9 cellular contexts compared by ENCODE assay signal in the genomic region with DNA sequence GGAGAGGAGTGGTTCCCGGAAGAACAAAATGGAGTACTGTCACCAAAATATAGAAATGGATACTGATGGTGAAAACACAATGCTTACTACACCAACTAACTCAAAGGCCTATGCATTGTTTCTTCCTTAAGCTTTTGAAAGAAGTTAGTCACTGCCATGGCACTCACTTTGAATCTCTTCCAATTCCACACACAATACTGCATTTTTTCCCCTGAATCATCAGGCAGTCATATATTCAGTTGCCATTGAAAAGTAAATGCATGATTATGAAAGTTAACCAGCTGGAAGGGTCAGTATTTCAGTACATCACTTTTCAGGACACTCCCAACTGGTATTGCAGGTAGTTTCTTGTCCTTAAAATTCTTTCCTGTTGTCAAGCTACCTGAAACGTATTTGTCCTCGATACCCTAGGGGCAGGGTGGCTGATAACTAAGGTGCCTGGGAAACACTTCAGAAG. TPM values are rescaled to one million over a fixed set of nuclear protein-coding genes. Genes with fewer than 3 reads are reported as not detected.
DNase-seq lines count a peak whose midpoint lies in the region; ATAC-seq and TF ChIP-seq lines count a peak whose summit lies in the region.
"Had no signal": no experiment of that assay in that cellular context is flagged by ENCODE, and none has a peak within 500 bp of the region (broad histone marks: within the 10 kb centered on the region; RNA-seq: fewer than 3 reads in every experiment).

No MANE protein-coding gene starts in this region.

- H3K9ac ChIP-seq in IMR-90 (ENCODE audit: low read depth, low read length), result no peak overlapping the region; the same call in 1 of the 2 replicates

- peak overlapping the region; percentile 40; the same call in 2 of the 3 replicates for H2BK15ac ChIP-seq in IMR-90 (ENCODE audit: low read depth, low read length)

- peak overlapping the region; percentile 94 for H2BK5ac ChIP-seq in IMR-90 (ENCODE audit: low read depth, low read length, poor library complexity, severe bottlenecking)

- H3K36me3 ChIP-seq in IMR-90 (ENCODE audit: control insufficient read depth, insufficient read depth, low read length), result no peaks in the 10 kb centered on the region
- no peaks in the 10 kb centered on the region for H3K36me3 ChIP-seq in lower lobe of right lung
- no peaks in the 10 kb centered on the region for H3K36me3 ChIP-seq in transverse colon

- H3K56ac ChIP-seq in IMR-90 (ENCODE audit: extremely low read depth, insufficient read depth, low read length), result peak overlapping the region; percentile 11; the same call in 1 of the 2 replicates

- intact Hi-C loops in IMR-90 (cut with micrococcal nuclease) (no loop called here), lower lobe of right lung (cut with DNase I) (no loop called here), transverse colon (cut with DNase I; ENCODE audit: low total_unique reads) (no loop called here)

- peak overlapping the region; percentile 77; the same call in 1 of the 2 replicates for H3K14ac ChIP-seq in IMR-90 (replicated peaks; ENCODE audit: low read depth, low read length)

- no peak overlapping the region for H2AK9ac ChIP-seq in IMR-90 (replicated peaks; ENCODE audit: low read depth, low read length, poor library complexity)

- DNase-seq in IMR-90 (peak; percentile 96), cardiac fibroblast (ENCODE audit: low read depth in 2 of 2) (peak; percentile 94 to 98), lower lobe of right lung (no peak), transverse colon (no peak), NCI-H146 treated with DMSO at 0.1 percent for 48 hours (lab: John Stamatoyannopoulos, UW; ENCODE audit: unreplicated experiment) (no peak), mesenteric fat pad (ENCODE audit: low spot score) (no peak), GM13977 (ENCODE audit: low spot score) (no peak)
- DNase-seq in stimulated activated CD4-positive, alpha-beta T cell treated with anti-CD3 and anti-CD28 coated beads, Interleukin-15, amount 100 ng/mL, for 24 hours, result no peak

- peak overlapping the region; percentile 88 for H4K91ac ChIP-seq in IMR-90 (ENCODE audit: insufficient read depth, low read depth, low read length)

- no CpG with 5 or more reads among the region's 3 CpGs for WGBS in IMR-90 (ENCODE audit: extremely low coverage in 2 of 2, insufficient read length in 1 of 2), 2 experiments
- 81 to 85% methylated on average over 3 of the region's 3 CpGs for WGBS in transverse colon (ENCODE audit: low coverage in 1 of 2), 2 donors

- H4K20me1 ChIP-seq in IMR-90 (ENCODE audit: insufficient read depth, low read length), result no peaks in the 10 kb centered on the region

- peak overlapping the region; percentile 2 to 69; a peak in 2 of 4 replicates for H4K8ac ChIP-seq in IMR-90 (ENCODE audit: low read depth in 2 of 2, low read length in 2 of 2)

- peak overlapping the region; percentile 76; the same call in 1 of the 2 replicates for H3K4me2 ChIP-seq in IMR-90 (ENCODE audit: low read depth, low read length)

- no TSS peak for BruUV-seq in IMR-90 (replicated peaks; lab: Mats Ljungman, UMichigan)

- no peak overlapping the region for H2AFZ ChIP-seq in IMR-90 (replicated peaks; ENCODE audit: low read length, poor library complexity)

- peak overlapping the region; percentile 89 for H3K4ac ChIP-seq in IMR-90 (ENCODE audit: low read depth, low read length)

- H3K9me3 ChIP-seq in IMR-90 (ENCODE audit: control insufficient read depth, insufficient read depth, low read length), result no peaks in the 10 kb centered on the region
- H3K9me3 ChIP-seq in lower lobe of right lung, result no peaks in the 10 kb centered on the region
- H3K9me3 ChIP-seq in transverse colon, result no peaks in the 10 kb centered on the region

- peak overlapping the region; percentile 88 for H2AK5ac ChIP-seq in IMR-90 (ENCODE audit: low read depth, low read length)

- peak overlapping the region; percentile 80; the same call in 1 of the 2 replicates for H3K23ac ChIP-seq in IMR-90 (ENCODE audit: low read depth, low read length)

- H2BK20ac ChIP-seq in IMR-90 (ENCODE audit: low read depth, low read length), result peak overlapping the region; percentile 91

- CTCF ChIA-PET in IMR-90 (lab: Yijun Ruan, JAX), result interaction anchor here (1.4 to 1.6 kb wide), 2 partner anchors 29 to 159 kb away, joined by 3 to 4 read pairs; no protein-coding TSS in a partner anchor

- H3K4me3 ChIP-seq in IMR-90 (ENCODE audit: insufficient read depth, low read depth, low read length) (no peak overlapping the region), cardiac fibroblast (replicated peaks in 1 of 2; ENCODE audit: low read depth in 2 of 2, low read length in 2 of 2) (no peak overlapping the region), lower lobe of right lung (no peak overlapping the region), transverse colon (no peak overlapping the region)
- H3K4me3 ChIP-seq: GM12878 had no signal

- POLR2A ChIA-PET in IMR-90 (lab: Charles Lee; ENCODE audit: unreplicated experiment), result no interaction called here

- peak; percentile 90 for ATAC-seq in IMR-90 (ENCODE audit: low read depth)
- peak; percentile 75 to 85 for ATAC-seq in lower lobe of right lung
- ATAC-seq: GM12878 had no signal

- peaks cover 13% of the 10 kb centered on the region for H3K9me1 ChIP-seq in IMR-90 (ENCODE audit: insufficient read depth, low read length)

- no peak for TF ChIP-seq EP300 in transverse colon (IDR thresholded peaks at IDR 0.05; ENCODE audit: low read depth)

- in situ Hi-C loops in IMR-90 (cut with MboI; ENCODE audit: low sequenced_read_pairs), result no loop called here
- in situ Hi-C loops in transverse colon (cut with MboI; ENCODE audit: low pct_ligation_motif_present in 1 of 4, low pct_unique_long_range_greater_than_20kb in 1 of 4, low sequenced_read_pairs in 3 of 4), result no loop called here
- in situ Hi-C loops in GM13977 (cut with MboI; ENCODE audit: low pct_unique_long_range_greater_than_20kb, low sequenced_read_pairs, unreplicated experiment), result no loop called here

- H3K27ac ChIP-seq in IMR-90 (ENCODE audit: insufficient read depth, low read length), result peak overlapping the region; percentile 50; the same call in 1 of the 2 replicates
- H3K27ac ChIP-seq in lower lobe of right lung, result peak overlapping the region; percentile 47
- peak overlapping the region; percentile 29 to 65 (median 52) for H3K27ac ChIP-seq in transverse colon

- peak overlapping the region; percentile 92 for H2BK120ac ChIP-seq in IMR-90 (ENCODE audit: low read depth, low read length)

- peak overlapping the region; percentile 65; the same call in 1 of the 2 replicates for H3K18ac ChIP-seq in IMR-90 (ENCODE audit: low read depth, low read length)

- peaks cover 14 to 50% of the 10 kb centered on the region in 2 experiments for H3K79me1 ChIP-seq in IMR-90 (ENCODE audit: low read depth in 1 of 2, low read length in 2 of 2)

- no peak for TF ChIP-seq POLR2A in IMR-90 (IDR thresholded peaks at IDR 0.05; ENCODE audit: low read depth, low read length)
- TF ChIP-seq POLR2A in transverse colon (IDR thresholded peaks at IDR 0.05), result no peak

- no peaks in the 10 kb centered on the region for H3K27me3 ChIP-seq in IMR-90 (ENCODE audit: control insufficient read depth, insufficient read depth, low read length)
- H3K27me3 ChIP-seq in lower lobe of right lung (ENCODE audit: low read depth), result no peaks in the 10 kb centered on the region
- no peaks in the 10 kb centered on the region for H3K27me3 ChIP-seq in transverse colon

- no peak for TF ChIP-seq RAD21 in IMR-90 (IDR thresholded peaks at IDR 0.05; ENCODE audit: low read length)

- TF ChIP-seq CTCF in IMR-90 (conservative IDR thresholded peaks at IDR 0.05; ENCODE audit: low read depth, low read length) (no peak), cardiac fibroblast (IDR thresholded peaks at IDR 0.05; ENCODE audit: low read depth, low read length) (no peak), lower lobe of right lung (IDR thresholded peaks at IDR 0.05) (no peak), transverse colon (IDR thresholded peaks at IDR 0.05) (no peak), GM13977 (IDR thresholded peaks at IDR 0.05; ENCODE audit: extremely low read depth, insufficient read depth, missing control alignments) (no peak)

- H4K5ac ChIP-seq in IMR-90 (ENCODE audit: low read depth, low read length), result peak overlapping the region; percentile 29; the same call in 1 of the 2 replicates

- peaks cover 10% of the 10 kb centered on the region for H3K4me1 ChIP-seq in IMR-90 (ENCODE audit: control insufficient read depth, insufficient read depth, low read length)
- H3K4me1 ChIP-seq in lower lobe of right lung, result peaks cover 25% of the 10 kb centered on the region
- peaks cover 6 to 20% (median 11%) of the 10 kb centered on the region in 4 donors for H3K4me1 ChIP-seq in transverse colon

- dilution Hi-C loops in IMR-90 (cut with HindIII; ENCODE audit: low sequenced_read_pairs, unreplicated experiment), result no loop called here

TF ChIP-seq in IMR-90, 13 proteins besides CTCF, POLR2A, EP300 and RAD21:
- TF ChIP-seq RCOR1 (IDR thresholded peaks at IDR 0.05; ENCODE audit: insufficient replicate concordance, low read length) (no peak), CEBPB (IDR thresholded peaks at IDR 0.05; ENCODE audit: low read depth, low read length) (peak; percentile 74), MAFK (IDR thresholded peaks at IDR 0.05; ENCODE audit: low read depth, low read length) (peak; percentile 33; the same call in 1 of the 2 replicates), BHLHE40 (IDR thresholded peaks at IDR 0.05; ENCODE audit: low read depth, low read length) (peak; percentile 26; the same call in 1 of the 2 replicates), NFE2L2 (IDR thresholded peaks at IDR 0.05; ENCODE audit: low read depth, low read length) (no peak), FOS (IDR thresholded peaks at IDR 0.05; ENCODE audit: low read depth, low read length) (peak; percentile 81)

RNA-seq across cellular contexts. Expression of a gene that starts 9.0 kb away (rescaled TPM):
- total RNA-seq in IMR-90 (2012; rRNA removed) (20.6 and 45.8 TPM in 2 replicates), lower lobe of right lung (44.4 TPM), transverse colon (100 to 1,000 TPM; 136 to 198 (median 167) TPM), mesenteric fat pad (37.0 TPM)
- 27.6 and 31.0 TPM in 2 replicates for polyA plus RNA-seq in IMR-90 (2012; rRNA removed)
- polyA plus RNA-seq in IMR-90 (2012; cell fraction: cytosol; rRNA removed), result 6.4 and 9.3 TPM in 2 replicates
- 8.9 and 43.4 TPM in 2 replicates for polyA plus RNA-seq in IMR-90 (2012; cell fraction: nucleus; rRNA removed; ENCODE audit: low replicate concordance)

RNA-seq across cellular contexts. Expression of a gene that starts 59.7 kb away (rescaled TPM):
- 51.1 and 70.0 TPM in 2 replicates for total RNA-seq in IMR-90 (2012; rRNA removed)
- polyA plus RNA-seq in IMR-90 (2012; rRNA removed), result 14.4 and 16.9 TPM in 2 replicates
- polyA plus RNA-seq in IMR-90 (2012; cell fraction: cytosol; rRNA removed), result 3.6 and 3.9 TPM in 2 replicates
- 3.3 and 7.7 TPM in 2 replicates for polyA plus RNA-seq in IMR-90 (2012; cell fraction: nucleus; rRNA removed; ENCODE audit: low replicate concordance)
- 74.4 TPM for total RNA-seq in lower lobe of right lung
- total RNA-seq in transverse colon, result 100 to 1,000 TPM in 3 of 4 donors, 10 to 100 TPM in 1; 93.1 to 123 (median 108) TPM
- 140 TPM for total RNA-seq in mesenteric fat pad

Comparison
In these comparisons a context has a peak if more than half of its experiments do, and no peak if none do; other contexts are left out.
1. DNase-seq: peak in IMR-90 (single experiment) and cardiac fibroblast (2 of 2); none in lower lobe of right lung (single experiment), transverse colon (single experiment), NCI-H146 treated with DMSO at 0.1 percent for 48 hours (single experiment), mesenteric fat pad (single experiment), stimulated activated CD4-positive, alpha-beta T cell treated with anti-CD3 and anti-CD28 coated beads, Interleukin-15, amount 100 ng/mL, for 24 hours (single experiment) and GM13977 (single experiment).
2. Peak in every context shown above with its lines, with median percentiles within 50 percentile points of each other: H3K27ac ChIP-seq.